Comparison of ENCODE assay signal across 8 cellular contexts in the genomic region with DNA sequence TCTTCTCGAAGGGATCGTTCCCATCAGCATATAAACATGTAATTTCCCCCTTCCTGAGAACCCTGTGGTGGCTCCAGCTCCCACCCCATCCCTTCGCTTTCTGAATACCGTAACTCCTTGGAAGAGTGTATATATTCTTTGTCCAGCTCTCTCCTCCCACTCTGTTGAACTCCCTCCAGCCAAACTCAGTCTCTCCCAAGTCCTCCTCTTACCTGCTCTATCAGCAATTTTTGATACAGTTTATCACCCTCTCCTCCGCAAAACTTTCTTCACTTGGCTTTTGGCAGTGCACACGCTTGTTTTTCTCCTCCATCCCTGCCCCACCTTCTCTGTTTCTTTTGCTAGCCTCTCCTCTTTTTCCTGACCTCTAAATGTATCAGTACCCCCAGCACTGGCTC.
A peak's percentile ranks its signal among the peaks of the same experiment; 100 is the strongest.
DNase-seq lines count a peak whose midpoint lies in the region; ATAC-seq and TF ChIP-seq lines count a peak whose summit lies in the region.

No MANE protein-coding gene starts in this region.

- no peaks in the 10 kb centered on the region for H3K9me3 Mint-ChIP-seq in activated T-cell treated with anti-CD3 and anti-CD28 coated beads, Interleukin-2, amount 50 U/mL, for 72 hours
- H3K9me3 Mint-ChIP-seq in type B pancreatic cell = no peaks in the 10 kb centered on the region

- peaks cover 14% of the 10 kb centered on the region for H3K4me1 ChIP-seq in lower lobe of right lung

- no peaks in the 10 kb centered on the region for H3K9me3 ChIP-seq in lower lobe of right lung

- H3K4me1 Mint-ChIP-seq in activated T-cell treated with anti-CD3 and anti-CD28 coated beads, Interleukin-2, amount 50 U/mL, for 72 hours (ENCODE audit: low read depth) = peaks cover 54% of the 10 kb centered on the region
- peaks cover 18% of the 10 kb centered on the region for H3K4me1 Mint-ChIP-seq in type B pancreatic cell (ENCODE audit: unreplicated experiment)

- TF ChIP-seq CTCF in brain microvascular endothelial cell (IDR thresholded peaks at IDR 0.05; ENCODE audit: low read depth, low read length, missing control alignments) (no peak), lower lobe of right lung (IDR thresholded peaks at IDR 0.05) (no peak), type B pancreatic cell (conservative IDR thresholded peaks at IDR 0.05) (no peak)

- H3K36me3 ChIP-seq in brain microvascular endothelial cell (replicated peaks) (no peaks in the 10 kb centered on the region), lower lobe of right lung (no peaks in the 10 kb centered on the region)

- no peak for DNase-seq in activated T-cell treated with anti-CD3 and anti-CD28 coated beads, Interleukin-2, amount 50 U/mL, for 72 hours
- no peak for DNase-seq in activated T-cell treated with anti-CD3 and anti-CD28 coated beads for 4 hours
- DNase-seq in brain microvascular endothelial cell = no peak
- no peak for DNase-seq in lower lobe of right lung
- DNase-seq in type B pancreatic cell (ENCODE audit: extremely low spot score, unreplicated experiment) = no peak
- no peak for DNase-seq in DMS153 treated with DMSO at 0.1 percent for 48 hours (lab: John Stamatoyannopoulos, UW; ENCODE audit: unreplicated experiment)
- DNase-seq in islet precursor cell = no peak
- DNase-seq in NCI-H2107 treated with DMSO at 0.1 percent for 48 hours (lab: John Stamatoyannopoulos, UW; ENCODE audit: unreplicated experiment) = no peak

- peak overlapping the region; percentile 83 for H3K27ac Mint-ChIP-seq in activated T-cell treated with anti-CD3 and anti-CD28 coated beads, Interleukin-2, amount 50 U/mL, for 72 hours
- peak overlapping the region; percentile 97 for H3K27ac Mint-ChIP-seq in type B pancreatic cell

- intact Hi-C loops in lower lobe of right lung (cut with DNase I) = no loop called here

- H3K27ac ChIP-seq in brain microvascular endothelial cell (peak overlapping the region; percentile 59), lower lobe of right lung (peak overlapping the region; percentile 70)

- in situ Hi-C loops in brain microvascular endothelial cell (cut with HindIII; ENCODE audit: low pct_ligation_motif_present, low sequenced_read_pairs) = no loop called here

- H3K4me3 ChIP-seq in brain microvascular endothelial cell (ENCODE audit: low read depth, low read length) (peak overlapping the region; percentile 76), lower lobe of right lung (peak overlapping the region; percentile 54)

- H3K27me3 ChIP-seq in brain microvascular endothelial cell (replicated peaks) (no peaks in the 10 kb centered on the region), lower lobe of right lung (ENCODE audit: low read depth) (no peaks in the 10 kb centered on the region)

- no peaks in the 10 kb centered on the region for H3K36me3 Mint-ChIP-seq in activated T-cell treated with anti-CD3 and anti-CD28 coated beads, Interleukin-2, amount 50 U/mL, for 72 hours (ENCODE audit: insufficient read depth in 2 of 2)
- no peaks in the 10 kb centered on the region for H3K36me3 Mint-ChIP-seq in type B pancreatic cell

- no peaks in the 10 kb centered on the region for H3K27me3 Mint-ChIP-seq in activated T-cell treated with anti-CD3 and anti-CD28 coated beads, Interleukin-2, amount 50 U/mL, for 72 hours (ENCODE audit: low read depth)
- no peaks in the 10 kb centered on the region for H3K27me3 Mint-ChIP-seq in type B pancreatic cell

- ATAC-seq in activated T-cell treated with anti-CD3 and anti-CD28 coated beads, Interleukin-2, amount 50 U/mL, for 72 hours (replicated peaks in 1 of 2) = no peak
- peak in 1 of 2 donors; percentile 11 for ATAC-seq in lower lobe of right lung

- peak overlapping the region; percentile 97 to 99 for H3K4me3 Mint-ChIP-seq in activated T-cell treated with anti-CD3 and anti-CD28 coated beads, Interleukin-2, amount 50 U/mL, for 72 hours
- peak overlapping the region; percentile 96 for H3K4me3 Mint-ChIP-seq in type B pancreatic cell
